Comparison of ENCODE assay signal across 8 cellular contexts in the genomic region with DNA sequence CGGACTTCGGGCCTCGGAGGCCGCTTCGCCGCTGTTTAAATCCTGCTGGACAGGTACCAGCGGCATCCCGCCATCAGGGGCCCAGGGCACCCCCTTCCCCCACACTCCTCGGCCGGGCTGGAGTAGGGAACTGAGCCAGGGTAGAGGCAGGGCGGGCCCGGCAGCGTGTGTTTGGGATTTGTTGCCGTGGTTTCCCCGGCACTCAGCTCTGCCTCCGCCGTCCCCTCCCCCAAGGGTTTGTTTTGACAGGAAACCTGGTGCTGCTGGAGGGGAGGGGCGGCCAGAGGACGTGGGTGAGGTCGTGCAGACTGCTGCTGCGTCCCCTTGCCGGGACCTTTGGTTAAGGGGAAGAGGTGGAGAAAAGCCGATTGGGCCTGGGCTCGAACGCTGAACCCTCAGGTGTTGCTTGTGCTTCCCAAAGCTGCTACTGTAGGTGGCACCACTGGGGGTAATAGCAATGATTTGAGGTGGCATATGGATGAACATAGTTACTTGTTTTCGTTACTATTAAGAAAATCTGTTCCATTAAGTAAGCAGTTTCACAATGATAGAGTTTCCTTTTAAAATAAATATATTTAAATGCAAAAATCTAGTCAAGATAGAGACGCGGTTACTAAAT. TPM values are rescaled to one million over a fixed set of nuclear protein-coding genes. Genes with fewer than 3 reads are reported as not detected.
DNase-seq lines count a peak whose midpoint lies in the region; ATAC-seq and TF ChIP-seq lines count a peak whose summit lies in the region.

No MANE protein-coding gene starts in this region.

- H3K4me3 ChIP-seq in left lung: peak overlapping the region; percentile 79 to 93

- H3K9me3 ChIP-seq in left lung: no peaks in the 10 kb centered on the region

- peak overlapping the region; percentile 89 to 98 for H3K27ac ChIP-seq in left lung

- DNase-seq in Caki2 (ENCODE audit: low read depth) (peak; percentile 44), HCEC 1CT (peak; percentile 58), NCI-H345 (lab: John Stamatoyannopoulos, UW) (peak; percentile 66), dedifferentiated amniotic fluid mesenchymal stem cell (ENCODE audit: extremely low spot score) (peak; percentile 70), left lung (peak; percentile 93)
- DNase-seq in activated CD4-positive, alpha-beta T cell treated with anti-CD3 and anti-CD28 coated beads, Interleukin-2, amount 50 U/mL, for 24 hours (ENCODE audit: low read depth in 1 of 2, low spot score in 1 of 2): peak; percentile 49 to 52
- DNase-seq in stimulated activated CD4-positive, alpha-beta T cell treated with anti-CD3 and anti-CD28 coated beads, Interleukin-2, amount 100 ng/mL, for 4 hours (ENCODE audit: low read depth): peak; percentile 59

- intact Hi-C loops in left lung (cut with DNase I): no loop called here

- peak in 1 of 2 donors; percentile 7 for TF ChIP-seq CTCF in left lung (IDR thresholded peaks at IDR 0.05)

- H3K27me3 ChIP-seq in left lung: no peaks in the 10 kb centered on the region

- in situ Hi-C loops in Caki2 (cut with HindIII; ENCODE audit: low pct_unique_long_range_greater_than_20kb, low sequenced_read_pairs): no loop called here

- peak; percentile 83 for ATAC-seq in left lung
- ATAC-seq in GM18858 (IDR thresholded peaks at IDR 0.05; ENCODE audit: unreplicated experiment): no peak

- peaks cover 0 to 62% of the 10 kb centered on the region in 2 donors for H3K4me1 ChIP-seq in left lung

- no peaks in the 10 kb centered on the region for H3K36me3 ChIP-seq in left lung

RNA-seq across cellular contexts. Expression of a gene that starts 0.8 kb away (rescaled TPM):
- 6.8 and 7.9 TPM in 2 replicates for total RNA-seq in Caki2 (2014; rRNA removed; shearing (Covaris generic); ENCODE audit: low replicate concordance)
- total RNA-seq in left lung: 10 to 100 TPM; 27.7 to 49.5 TPM

RNA-seq across cellular contexts. Expression of a gene that starts 54.2 kb away (rescaled TPM):
- 0.17 and 0.78 TPM in 2 replicates for total RNA-seq in Caki2 (2014; rRNA removed; shearing (Covaris generic); ENCODE audit: low replicate concordance)
- 10 to 100 TPM; 10.9 to 14.1 TPM for total RNA-seq in left lung

RNA-seq across cellular contexts. Expression of a gene that starts 55.5 kb away (rescaled TPM):
- 39.1 and 55.8 TPM in 2 replicates for total RNA-seq in Caki2 (2014; rRNA removed; shearing (Covaris generic); ENCODE audit: low replicate concordance)
- 100 to 1,000 TPM in 1 of 2 donors, 10 to 100 TPM in 1; 86.0 to 111 TPM for total RNA-seq in left lung
